ENCODE assay signal across 9 cellular contexts in the genomic region with DNA sequence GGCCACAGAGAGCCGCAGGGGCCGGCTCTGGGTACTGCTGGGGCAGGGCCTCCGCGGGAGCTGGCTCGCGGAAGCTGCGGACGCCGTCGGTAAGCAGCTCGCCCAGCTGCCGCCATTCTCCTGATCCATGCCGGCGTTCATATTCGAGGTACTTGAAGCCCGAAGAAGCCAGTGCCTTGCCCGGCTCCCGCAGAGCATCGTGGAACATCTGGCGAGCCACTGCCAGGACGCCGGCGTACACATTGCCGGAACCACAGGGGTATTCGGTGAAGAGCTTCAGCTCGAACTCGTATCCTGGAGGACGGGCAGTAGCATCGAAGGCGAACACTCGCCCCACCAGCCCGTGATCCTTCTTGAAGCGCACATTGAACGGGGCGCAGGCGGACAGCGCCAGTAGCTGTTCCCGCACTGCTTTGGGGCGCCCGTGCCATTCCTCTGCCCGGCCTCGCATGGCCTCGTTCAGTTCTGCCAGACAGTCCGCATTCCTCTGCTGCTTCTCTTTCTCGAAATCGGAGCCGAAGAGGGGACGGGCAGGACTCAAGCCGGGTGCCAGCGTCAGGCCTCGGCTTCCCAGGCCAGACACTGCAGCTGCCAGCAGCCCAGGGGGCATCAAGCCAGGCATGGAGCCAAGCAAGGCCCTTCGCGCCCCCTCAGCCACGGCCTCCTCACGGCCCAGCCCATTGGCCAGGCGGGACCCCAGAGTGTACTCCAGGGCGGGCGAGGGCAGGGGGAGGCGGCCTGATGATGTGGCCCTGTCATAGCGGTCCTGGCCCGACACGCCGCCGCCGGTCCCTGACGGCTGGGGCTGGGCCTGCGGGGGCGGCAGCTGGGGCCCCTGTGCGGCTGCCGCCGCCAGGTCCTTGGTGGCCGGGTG. TPM values are rescaled to one million over a fixed set of nuclear protein-coding genes. Genes with fewer than 3 reads are reported as not detected.
DNase-seq lines count a peak whose midpoint lies in the region; ATAC-seq and TF ChIP-seq lines count a peak whose summit lies in the region.
"Had no signal": no experiment of that assay in that cellular context is flagged by ENCODE, and none has a peak within 500 bp of the region (broad histone marks: within the 10 kb centered on the region; RNA-seq: fewer than 3 reads in every experiment).

No MANE protein-coding gene starts in this region.

- H3K4me3 ChIP-seq in NB4 (ENCODE audit: low read depth, low read length): peak overlapping the region; percentile 72

- TF ChIP-seq CTCF in NB4 (IDR thresholded peaks at IDR 0.05; ENCODE audit: low read depth, low read length): no peak
- no peak for TF ChIP-seq CTCF in chondrocyte (IDR thresholded peaks at IDR 0.05)
- TF ChIP-seq CTCF in foreskin keratinocyte (conservative IDR thresholded peaks at IDR 0.05): no peak

- no peak for TF ChIP-seq POLR2A in NB4 (IDR thresholded peaks at IDR 0.05; ENCODE audit: extremely low read depth, insufficient read length)

- no peaks in the 10 kb centered on the region for H3K27me3 ChIP-seq in foreskin keratinocyte

- H3K9me3 Mint-ChIP-seq in chondrocyte (ENCODE audit: low read depth): no peaks in the 10 kb centered on the region

- ATAC-seq in GM21786 (IDR thresholded peaks at IDR 0.05; ENCODE audit: unreplicated experiment): no peak
- no peak for ATAC-seq in foreskin keratinocyte

- no peak overlapping the region for H3K27ac ChIP-seq in foreskin keratinocyte

- peak overlapping the region; percentile 46 for H3K4me3 Mint-ChIP-seq in chondrocyte (ENCODE audit: unreplicated experiment)

- H3K4me1 Mint-ChIP-seq in chondrocyte (ENCODE audit: low read depth): peaks cover 23% of the 10 kb centered on the region

- peak; percentile 44 for DNase-seq in activated T-cell treated with anti-CD3 and anti-CD28 coated beads for 48 hours (ENCODE audit: low read depth)
- DNase-seq in activated T-cell treated with anti-CD3 and anti-CD28 coated beads, Interleukin-2, amount 50 U/mL, for 1 hour: no peak
- peak; percentile 75 for DNase-seq in NB4 (ENCODE audit: low read depth)
- no peak for DNase-seq in chondrocyte (ENCODE audit: low spot score)
- DNase-seq in myocyte (ENCODE audit: low read depth): peak; percentile 5
- DNase-seq in foreskin keratinocyte: no peak
- DNase-seq in NCI-H345 (lab: John Stamatoyannopoulos, UW): no peak

- H3K4me1 ChIP-seq in foreskin keratinocyte: no peaks in the 10 kb centered on the region

- H3K27me3 Mint-ChIP-seq in chondrocyte (ENCODE audit: low read depth): no peaks in the 10 kb centered on the region

- no peak overlapping the region for H3K27ac Mint-ChIP-seq in chondrocyte (ENCODE audit: unreplicated experiment)

- peaks cover 4% of the 10 kb centered on the region for H3K36me3 Mint-ChIP-seq in chondrocyte (ENCODE audit: low read depth)

RNA-seq across cellular contexts. Expression of a gene that starts 1.0 kb away (rescaled TPM):
- total RNA-seq in chondrocyte (24.9 to 30.5 TPM (median 28.6 TPM) in 3 replicates), myocyte (45.1 and 52.6 TPM in 2 replicates), foreskin keratinocyte (11.2 and 12.9 TPM in 2 replicates)
- 16.9 TPM for polyA plus RNA-seq in myocyte (2012)
- polyA plus RNA-seq in foreskin keratinocyte: 10.9 and 11.7 TPM in 2 replicates

RNA-seq across cellular contexts. Expression of a gene that starts 17.5 kb away (rescaled TPM):
- total RNA-seq in chondrocyte: 11.9 to 13.1 TPM (median 12.5 TPM) in 3 replicates
- total RNA-seq in myocyte: 5.1 and 5.8 TPM in 2 replicates
- polyA plus RNA-seq in myocyte (2012): 9.3 TPM
- 3.6 and 4.4 TPM in 2 replicates for total RNA-seq in foreskin keratinocyte
- 7.1 and 8.1 TPM in 2 replicates for polyA plus RNA-seq in foreskin keratinocyte

RNA-seq across cellular contexts. Expression of a gene that starts 20.8 kb away (rescaled TPM):
- total RNA-seq in chondrocyte (not detected in 3 replicates), myocyte (not detected in 2 replicates), foreskin keratinocyte (0.04 TPM in 1 of 2 replicates, not detected in the other)
- not detected for polyA plus RNA-seq in myocyte (2012)
- 0.02 and 0.10 TPM in 2 replicates for polyA plus RNA-seq in foreskin keratinocyte
- total RNA-seq: dermis microvascular lymphatic vessel endothelial cell had no signal

RNA-seq across cellular contexts. Expression of a gene that starts 22.0 kb away (rescaled TPM):
- total RNA-seq in chondrocyte: 56.5 to 63.3 TPM (median 58.0 TPM) in 3 replicates
- total RNA-seq in myocyte: 39.8 and 40.5 TPM in 2 replicates
- polyA plus RNA-seq in myocyte (2012): 61.4 TPM
- 45.7 and 46.9 TPM in 2 replicates for total RNA-seq in foreskin keratinocyte
- 54.8 and 55.6 TPM in 2 replicates for polyA plus RNA-seq in foreskin keratinocyte

RNA-seq across cellular contexts. Expression of a gene that starts 29.7 kb away (rescaled TPM):
- not detected in 3 replicates for total RNA-seq in chondrocyte
- total RNA-seq in myocyte: not detected in 2 replicates
- not detected for polyA plus RNA-seq in myocyte (2012)
- not detected in 2 replicates for total RNA-seq in foreskin keratinocyte
- not detected in 2 replicates for polyA plus RNA-seq in foreskin keratinocyte
- total RNA-seq: dermis microvascular lymphatic vessel endothelial cell had no signal

Comparison
In these comparisons a context has a peak if more than half of its experiments do, and no peak if none do; other contexts are left out.
1. DNase-seq: peak in activated T-cell treated with anti-CD3 and anti-CD28 coated beads for 48 hours (single experiment), NB4 (single experiment) and myocyte (single experiment); none in activated T-cell treated with anti-CD3 and anti-CD28 coated beads, Interleukin-2, amount 50 U/mL, for 1 hour (single experiment), chondrocyte (single experiment), foreskin keratinocyte (0 of 2) and NCI-H345 (single experiment).